Comparison of ENCODE assay signal across 31 cellular contexts in genomic region chr3:117919611-117920010, GRCh38.
"Had no signal": no experiment of that assay in that cellular context is flagged by ENCODE, and none has a peak within 500 bp of the region (broad histone marks: within the 10 kb centered on the region; RNA-seq: fewer than 3 reads in every experiment).

No MANE protein-coding gene starts in this region.

- H3K27me3 Mint-ChIP-seq: activated CD4-positive, alpha-beta T cell treated with anti-CD3 and anti-CD28 coated beads for 36 hours; activated CD4-positive, alpha-beta T cell treated with anti-CD3 and anti-CD28 coated beads, Interleukin-2, amount 10 ng/mL, durations not matched to agents 7 days and 5 days; activated naive CD4-positive, alpha-beta T cell treated with anti-CD3 and anti-CD28 coated beads, Interleukin-2, amount 10 ng/mL, durations not matched to agents 7 days and 5 days; activated naive CD8-positive, alpha-beta T cell; activated naive CD8-positive, alpha-beta T cell treated with anti-CD3 and anti-CD28 coated beads, Interleukin-2, amount 50 U/mL, for 24 hours had no signal

- H3K27ac Mint-ChIP-seq: activated CD4-positive, alpha-beta T cell treated with anti-CD3 and anti-CD28 coated beads for 36 hours; activated CD4-positive, alpha-beta T cell treated with anti-CD3 and anti-CD28 coated beads, Interleukin-2, amount 10 ng/mL, durations not matched to agents 7 days and 5 days; activated naive CD4-positive, alpha-beta T cell treated with anti-CD3 and anti-CD28 coated beads, Interleukin-2, amount 10 ng/mL, durations not matched to agents 7 days and 5 days; activated naive CD8-positive, alpha-beta T cell; activated naive CD8-positive, alpha-beta T cell treated with anti-CD3 and anti-CD28 coated beads, Interleukin-2, amount 50 U/mL, for 24 hours; activated T-helper 1 cell treated with anti-CD3 and anti-CD28 coated beads, Interleukin-12 subunit alpha, Interleukin-12 subunit beta, Interleukin-2, Interleukin-4 antibody, amounts not matched to agents 30 ng/mL and 10 ng/mL and 1 ng/mL, durations not matched to agents 14 hours and 24 hours and 36 hours; T-helper 1 cell treated with Interleukin-12 subunit alpha and Interleukin-12 subunit beta and Interleukin-4 antibody, amounts not matched to agents 30 μg/mL and 1 μg/mL, for 36 hours; T-helper 2 cell treated with Interferon-gamma antibody and Interleukin-4, amounts not matched to agents 5 μg/mL and 100 μg/mL, for 36 hours; WTC11 had no signal

- H3K9ac ChIP-seq: SK-N-SH had no signal

- H3K9me3 Mint-ChIP-seq: activated CD4-positive, alpha-beta T cell treated with anti-CD3 and anti-CD28 coated beads, Interleukin-2, amount 10 ng/mL, durations not matched to agents 7 days and 5 days; activated naive CD4-positive, alpha-beta T cell treated with anti-CD3 and anti-CD28 coated beads, Interleukin-2, amount 10 ng/mL, durations not matched to agents 7 days and 5 days; activated naive CD8-positive, alpha-beta T cell treated with anti-CD3 and anti-CD28 coated beads, Interleukin-2, amount 50 U/mL, for 24 hours; activated T-cell treated with anti-CD3 and anti-CD28 coated beads, Interleukin-2, amount 50 U/mL, for 4 hours; activated T-helper 1 cell treated with anti-CD3 and anti-CD28 coated beads, Interleukin-12 subunit alpha, Interleukin-12 subunit beta, Interleukin-2, Interleukin-4 antibody, amounts not matched to agents 30 ng/mL and 10 ng/mL and 1 ng/mL, durations not matched to agents 14 hours and 24 hours and 36 hours; T-helper 1 cell treated with Interleukin-12 subunit alpha and Interleukin-12 subunit beta and Interleukin-4 antibody, amounts not matched to agents 30 μg/mL and 1 μg/mL, for 36 hours; T-helper 2 cell treated with Interferon-gamma antibody and Interleukin-4, amounts not matched to agents 5 μg/mL and 100 μg/mL, for 36 hours; WTC11 had no signal

- H3K4me2 ChIP-seq: SK-N-SH had no signal

- H3K4me3 Mint-ChIP-seq: activated CD4-positive, alpha-beta T cell treated with anti-CD3 and anti-CD28 coated beads for 36 hours; activated CD4-positive, alpha-beta T cell treated with anti-CD3 and anti-CD28 coated beads, Interleukin-2, amount 10 ng/mL, durations not matched to agents 7 days and 5 days; activated naive CD4-positive, alpha-beta T cell treated with anti-CD3 and anti-CD28 coated beads, Interleukin-2, amount 10 ng/mL, durations not matched to agents 7 days and 5 days; activated naive CD8-positive, alpha-beta T cell; activated naive CD8-positive, alpha-beta T cell treated with anti-CD3 and anti-CD28 coated beads, Interleukin-2, amount 50 U/mL, for 24 hours; activated T-cell treated with anti-CD3 and anti-CD28 coated beads, Interleukin-2, amount 50 U/mL, for 4 hours; activated T-helper 1 cell treated with anti-CD3 and anti-CD28 coated beads, Interleukin-12 subunit alpha, Interleukin-12 subunit beta, Interleukin-2, Interleukin-4 antibody, amounts not matched to agents 30 ng/mL and 10 ng/mL and 1 ng/mL, durations not matched to agents 14 hours and 24 hours and 36 hours; T-helper 1 cell treated with Interleukin-12 subunit alpha and Interleukin-12 subunit beta and Interleukin-4 antibody, amounts not matched to agents 30 μg/mL and 1 μg/mL, for 36 hours; T-helper 2 cell treated with Interferon-gamma antibody and Interleukin-4, amounts not matched to agents 5 μg/mL and 100 μg/mL, for 36 hours; WTC11 had no signal

- H3K9me3 ChIP-seq: MG63, Peyer's patch, SJSA1, SK-N-SH had no signal

- H3K4me1 Mint-ChIP-seq: activated CD4-positive, alpha-beta T cell treated with anti-CD3 and anti-CD28 coated beads for 36 hours; activated CD4-positive, alpha-beta T cell treated with anti-CD3 and anti-CD28 coated beads, Interleukin-2, amount 10 ng/mL, durations not matched to agents 7 days and 5 days; activated naive CD4-positive, alpha-beta T cell treated with anti-CD3 and anti-CD28 coated beads, Interleukin-2, amount 10 ng/mL, durations not matched to agents 7 days and 5 days; activated naive CD8-positive, alpha-beta T cell treated with anti-CD3 and anti-CD28 coated beads, Interleukin-2, amount 50 U/mL, for 24 hours had no signal

- H3K27me3 ChIP-seq: brain microvascular endothelial cell, MG63, Peyer's patch, SJSA1 had no signal

- H3K27ac ChIP-seq: brain microvascular endothelial cell, coronary artery, Peyer's patch, SJSA1 had no signal

- ATAC-seq: activated CD4-positive, alpha-beta T cell treated with anti-CD3 and anti-CD28 coated beads for 36 hours; activated CD4-positive, CD25-positive, alpha-beta regulatory T cell treated with anti-CD3 and anti-CD28 coated beads, Interleukin-2, amount 50 U/mL, for 24 hours; activated naive CD8-positive, alpha-beta T cell treated with anti-CD3 and anti-CD28 coated beads, Interleukin-2, amount 50 U/mL, for 24 hours; activated T-cell treated with anti-CD3 and anti-CD28 coated beads, Interleukin-2, amount 50 U/mL, for 4 hours; PC-3 had no signal

- H3K36me3 ChIP-seq: brain microvascular endothelial cell, MG63, Peyer's patch, SJSA1 had no signal

- H3K36me3 Mint-ChIP-seq: activated naive CD4-positive, alpha-beta T cell treated with anti-CD3 and anti-CD28 coated beads, Interleukin-2, amount 10 ng/mL, durations not matched to agents 7 days and 5 days; activated naive CD8-positive, alpha-beta T cell; WTC11 had no signal

- DNase-seq: activated CD4-positive, alpha-beta T cell treated with anti-CD3 and anti-CD28 coated beads for 36 hours; activated CD4-positive, alpha-beta T cell treated with anti-CD3 and anti-CD28 coated beads, Interleukin-2, amount 10 ng/mL, durations not matched to agents 7 days and 5 days; activated CD4-positive, alpha-beta T cell treated with anti-CD3 and anti-CD28 coated beads, Interleukin-2, amount 50 U/mL, for 48 hours; activated CD8-positive, alpha-beta memory T cell treated with anti-CD3 and anti-CD28 coated beads, Interleukin-2, amount 50 U/mL, for 4 hours; activated naive CD4-positive, alpha-beta T cell treated with anti-CD3 and anti-CD28 coated beads, Interleukin-2, amount 10 ng/mL, durations not matched to agents 7 days and 5 days; activated naive CD8-positive, alpha-beta T cell treated with anti-CD3 and anti-CD28 coated beads, Interleukin-2, amount 50 U/mL, for 24 hours; activated T-cell treated with anti-CD3 and anti-CD28 coated beads for 4 hours; activated T-cell treated with anti-CD3 and anti-CD28 coated beads, Interleukin-2, amount 50 U/mL, for 4 hours; brain microvascular endothelial cell; central memory CD4-positive, alpha-beta T cell; Kasumi-1; MG63; NCI-H1105; NCI-H1417 treated with DMSO at 0.1 percent for 48 hours; NCI-H2029; NCI-H2171; NCI-H69; NK-92 treated with Interleukin-12 subunit alpha and Interleukin-12 subunit beta, amount 100 ng/mL, for 24 hours; PC-3; Peyer's patch; RPMI8226; SHP77 treated with DMSO at 0.1 percent for 48 hours; SK-N-SH had no signal

- H3K4me3 ChIP-seq: coronary artery, MG63, Peyer's patch, SJSA1 had no signal

- H3K4me1 ChIP-seq: Peyer's patch, SJSA1 had no signal

- H3K9me2 ChIP-seq: SK-N-SH had no signal
